ENCODE assay signal across 8 cellular contexts in genomic region chr10:32956365-32957197, GRCh38. TPM values are rescaled to one million over a fixed set of nuclear protein-coding genes. Genes with fewer than 3 reads are reported as not detected.
DNase-seq lines count a peak whose midpoint lies in the region; ATAC-seq, FAIRE-seq and TF ChIP-seq lines count a peak whose summit lies in the region.

No MANE protein-coding gene starts in this region.

- no peak for FAIRE-seq in A549 (lab: Jason Lieb, UNC)
- no peak for FAIRE-seq in frontal cortex (lab: Jason Lieb, UNC)

- CTCF ChIA-PET in A549 (lab: Yijun Ruan, JAX), result interaction anchor here (0.6 to 7.0 kb wide), 6 partner anchors 13 to 1119 kb away, joined by 4 to 59 read pairs (median 7); no protein-coding TSS in a partner anchor

- no peak for TF ChIP-seq RAD21 in A549 (conservative IDR thresholded peaks at IDR 0.05 in 1 of 2, IDR thresholded peaks at IDR 0.05 in 1 of 2)

- POLR2A ChIA-PET in A549 (lab: Yijun Ruan, JAX), result interaction anchor here (0.8 to 6.1 kb wide), 8 partner anchors 15 to 177 kb away, joined by 3 to 103 read pairs (median 5); no protein-coding TSS in a partner anchor

- TF ChIP-seq CTCF in A549 (IDR thresholded peaks at IDR 0.05) (no peak), brain microvascular endothelial cell (IDR thresholded peaks at IDR 0.05; ENCODE audit: low read depth, low read length, missing control alignments) (no peak)

- H3K4me3 ChIP-seq in A549, result peak overlapping the region; percentile 74
- H3K4me3 ChIP-seq in brain microvascular endothelial cell (ENCODE audit: low read depth, low read length), result peak overlapping the region; percentile 84
- peak overlapping the region; percentile 97 for H3K4me3 ChIP-seq in mesodermal cell (ENCODE audit: extremely low read depth, insufficient read depth, low read length, poor library complexity, severe bottlenecking)

- ATAC-seq in A549 (no peak), GM21619 (IDR thresholded peaks at IDR 0.05; ENCODE audit: unreplicated experiment) (no peak)

- H3K9me3 ChIP-seq in A549 (no peaks in the 10 kb centered on the region), mesodermal cell (ENCODE audit: control insufficient read depth, low read length) (no peaks in the 10 kb centered on the region)

- H3K27ac ChIP-seq in A549 (peak overlapping the region; percentile 99 to 100), brain microvascular endothelial cell (peak overlapping the region; percentile 98), mesodermal cell (ENCODE audit: low read depth, low read length, severe bottlenecking) (peak overlapping the region; percentile 100)

- TF ChIP-seq EP300 in A549 (IDR thresholded peaks at IDR 0.05), result no peak

- in situ Hi-C loops in brain microvascular endothelial cell (cut with HindIII; ENCODE audit: low pct_ligation_motif_present, low sequenced_read_pairs), result no loop called here

- DNase-seq in A549 (ENCODE audit: low read depth in 1 of 2, low spot score in 1 of 2) (peak in 1 of 2 experiments; percentile 48), HT-29 (ENCODE audit: low spot score) (peak; percentile 45), brain microvascular endothelial cell (no peak), frontal cortex (ENCODE audit: low spot score in 2 of 2) (no peak), amygdala (lab: John Stamatoyannopoulos, UW) (no peak), NCI-H187 (lab: John Stamatoyannopoulos, UW) (no peak)

- H3K4me1 ChIP-seq in A549, result peaks cover 42% of the 10 kb centered on the region
- H3K4me1 ChIP-seq in mesodermal cell (ENCODE audit: control insufficient read depth, insufficient read depth, low read length, poor library complexity, severe bottlenecking), result peaks cover 21% of the 10 kb centered on the region

- peaks cover 12% of the 10 kb centered on the region for H3K36me3 ChIP-seq in brain microvascular endothelial cell (replicated peaks)
- H3K36me3 ChIP-seq in mesodermal cell (ENCODE audit: control insufficient read depth, insufficient read depth, low read length), result peaks cover 32% of the 10 kb centered on the region

- peak; percentile 3 for TF ChIP-seq POLR2A in A549 (IDR thresholded peaks at IDR 0.05; ENCODE audit: low read length)

- H3K4me2 ChIP-seq in A549, result peak overlapping the region; percentile 97

- no peaks in the 10 kb centered on the region for H3K27me3 ChIP-seq in brain microvascular endothelial cell (replicated peaks)

- WGBS in A549 (ENCODE audit: missing lambda C conversion rate), result 1% methylated on average over 13 of the region's 13 CpGs
- 5 to 18% methylated on average over 5 to 9 of the region's 13 CpGs for WGBS in mesodermal cell (ENCODE audit: insufficient coverage in 2 of 2), 2 experiments

TF ChIP-seq in A549, 52 proteins besides CTCF, POLR2A, EP300 and RAD21 (continues in another document):
- no peak for TF ChIP-seq BHLHE40 (IDR thresholded peaks at IDR 0.05; ENCODE audit: low read depth, low read length)
- peak; percentile 71; the same call in 1 of the 2 replicates for TF ChIP-seq TP53 (CRISPR knock-in tag; IDR thresholded peaks at IDR 0.05)
- TF ChIP-seq PHF8 (IDR thresholded peaks at IDR 0.05; ENCODE audit: borderline replicate concordance, low read depth), result no peak
- 0 out of 2 replicates have a peak, but pooled peaks have one; percentile 37 for TF ChIP-seq MAX (IDR thresholded peaks at IDR 0.05)
- TF ChIP-seq HOXB5 (CRISPR knock-in tag; IDR thresholded peaks at IDR 0.05), result no peak
- TF ChIP-seq ZSCAN20 (CRISPR knock-in tag; IDR thresholded peaks at IDR 0.05), result no peak; the same call in 1 of the 2 replicates
- no peak for TF ChIP-seq SREBF2 (IDR thresholded peaks at IDR 0.05)
- no peak for TF ChIP-seq HES2 (IDR thresholded peaks at IDR 0.05)
- no peak for TF ChIP-seq EHF (CRISPR knock-in tag; IDR thresholded peaks at IDR 0.05)
- TF ChIP-seq CBX8 (IDR thresholded peaks at IDR 0.05), result no peak
- no peak for TF ChIP-seq HEYL (CRISPR knock-in tag; IDR thresholded peaks at IDR 0.05)
- TF ChIP-seq ZFP36 (IDR thresholded peaks at IDR 0.05; ENCODE audit: borderline replicate concordance, partially characterized antibody), result no peak
- TF ChIP-seq CHD4 (IDR thresholded peaks at IDR 0.05; ENCODE audit: borderline replicate concordance), result no peak
- no peak; a peak in 1 of 5 replicates for TF ChIP-seq JUN (IDR thresholded peaks at IDR 0.05)
- no peak for TF ChIP-seq EHMT2 (IDR thresholded peaks at IDR 0.05; ENCODE audit: low read depth)
- TF ChIP-seq MAZ (IDR thresholded peaks at IDR 0.05; ENCODE audit: borderline replicate concordance, low read depth, low read length), result no peak
- TF ChIP-seq NPAS2 (CRISPR knock-in tag; IDR thresholded peaks at IDR 0.05; ENCODE audit: borderline replicate concordance), result no peak
- TF ChIP-seq HOXA7 (CRISPR knock-in tag; IDR thresholded peaks at IDR 0.05), result peak; percentile 82
- no peak for TF ChIP-seq NFE2L2 (conservative IDR thresholded peaks at IDR 0.05; ENCODE audit: low read length)
- no peak for TF ChIP-seq PBX3 (IDR thresholded peaks at IDR 0.05)
- TF ChIP-seq RFX5 (IDR thresholded peaks at IDR 0.05), result no peak
- no peak for TF ChIP-seq CBX2 (IDR thresholded peaks at IDR 0.05; ENCODE audit: borderline replicate concordance, low read depth)
- no peak for TF ChIP-seq SMC3 (IDR thresholded peaks at IDR 0.05)
- TF ChIP-seq USF2 (IDR thresholded peaks at IDR 0.05), result no peak
- TF ChIP-seq ZNF302 (CRISPR knock-in tag; IDR thresholded peaks at IDR 0.05), result no peak; the same call in 1 of the 2 replicates
- TF ChIP-seq BCL3 (IDR thresholded peaks at IDR 0.05), result no peak
- TF ChIP-seq ELK1 (IDR thresholded peaks at IDR 0.05; ENCODE audit: low read depth, low read length), result no peak
- peak; percentile 44; the same call in 1 of the 2 replicates for TF ChIP-seq HOXB13 (CRISPR knock-in tag; IDR thresholded peaks at IDR 0.05; ENCODE audit: low read depth)
- no peak for TF ChIP-seq FOSL2 (IDR thresholded peaks at IDR 0.05)
- no peak for TF ChIP-seq FOSL2 (CRISPR knock-in tag; IDR thresholded peaks at IDR 0.05)
- no peak for TF ChIP-seq CHD2 (IDR thresholded peaks at IDR 0.05; ENCODE audit: low read length, partially characterized antibody)
- no peak for TF ChIP-seq NR3C1 (IDR thresholded peaks at IDR 0.05)

RNA-seq across cellular contexts. Expression of gene ITGB1, which starts 1.4 kb away (rescaled TPM):
- 1,667 and 2,408 TPM in 2 replicates for polyA plus RNA-seq in A549 (2011; rRNA removed)
- 320 and 370 TPM in 2 replicates for polyA plus RNA-seq in A549 (2012; cell fraction: cytosol; rRNA removed)
- polyA plus RNA-seq in A549 (2012; cell fraction: nucleus; rRNA removed), result 214 and 381 TPM in 2 replicates
- 1,270 to 1,281 TPM (median 1,270 TPM) in 3 replicates for polyA plus RNA-seq in A549 (2017; fragmentation: RNase III; extraction: RNeasy Plus Mini Kit Qiagen cat#74134 plus additional on column Dnase treatment)
- polyA minus RNA-seq in A549 (2011; rRNA and poly(A)+ RNA removed), result 799 and 821 TPM in 2 replicates
- total RNA-seq in HT-29 (2014; rRNA removed; shearing (Covaris generic)), result 169 and 195 TPM in 2 replicates
- polyA plus RNA-seq in mesodermal cell (2013, experiment 1 of 2), result 2,053 TPM
- polyA plus RNA-seq in mesodermal cell (2013, experiment 2 of 2), result 2,142 TPM
- 110 TPM for total RNA-seq in frontal cortex
